Comparison of ENCODE assay signal across 1 cellular context in genomic region chr7:44604941-44605340, GRCh38.
TF ChIP-seq lines count a peak whose summit lies in the region.

No MANE protein-coding gene starts in this region.

TF ChIP-seq in HCT116, 20 proteins besides CTCF, POLR2A, EP300 and RAD21 (continued from another document):
- TF ChIP-seq CEBPB (IDR thresholded peaks at IDR 0.05; ENCODE audit: low read depth) = no peak
